ENCODE assay signal across 1 cellular context in the genomic region with DNA sequence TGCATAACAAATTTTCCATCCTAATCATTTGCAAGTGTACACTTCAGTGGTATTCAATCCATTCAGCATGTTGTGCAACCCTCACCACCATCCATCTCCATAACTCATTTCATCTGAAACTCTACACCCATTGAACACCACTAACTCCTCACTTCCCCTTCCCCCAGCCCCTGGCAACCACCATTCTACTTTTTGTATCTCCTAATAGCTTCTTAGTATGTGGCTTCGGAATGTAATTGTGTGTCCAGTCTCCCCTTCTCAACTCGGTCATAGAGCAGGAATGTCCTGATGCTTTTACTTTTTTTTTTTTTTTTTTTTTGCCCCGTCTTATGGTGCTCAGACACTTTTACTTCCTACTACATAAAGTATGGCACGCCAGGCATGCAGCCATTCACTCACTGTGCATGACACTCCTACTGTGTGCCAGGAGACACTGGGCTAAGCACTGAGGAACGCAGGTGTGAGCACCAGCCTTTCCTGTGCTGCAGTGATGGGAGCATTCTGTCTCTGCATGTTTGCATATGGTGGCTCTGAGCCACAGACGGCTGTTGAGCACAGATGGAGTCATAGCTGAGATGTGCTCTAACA.
TF ChIP-seq lines count a peak whose summit lies in the region.

No MANE protein-coding gene starts in this region.

TF ChIP-seq in IMR-90, 13 proteins besides CTCF, POLR2A, EP300 and RAD21:
- TF ChIP-seq MAZ (IDR thresholded peaks at IDR 0.05; ENCODE audit: borderline replicate concordance, low read depth, low read length) (0 out of 2 replicates have a peak, but pooled peaks have one; percentile 16), CEBPB (IDR thresholded peaks at IDR 0.05; ENCODE audit: low read depth, low read length) (peak; percentile 94), FOS (IDR thresholded peaks at IDR 0.05; ENCODE audit: low read depth, low read length) (0 out of 2 replicates have a peak, but pooled peaks have one; percentile 27)
- TF ChIP-seq, protein P1, sequence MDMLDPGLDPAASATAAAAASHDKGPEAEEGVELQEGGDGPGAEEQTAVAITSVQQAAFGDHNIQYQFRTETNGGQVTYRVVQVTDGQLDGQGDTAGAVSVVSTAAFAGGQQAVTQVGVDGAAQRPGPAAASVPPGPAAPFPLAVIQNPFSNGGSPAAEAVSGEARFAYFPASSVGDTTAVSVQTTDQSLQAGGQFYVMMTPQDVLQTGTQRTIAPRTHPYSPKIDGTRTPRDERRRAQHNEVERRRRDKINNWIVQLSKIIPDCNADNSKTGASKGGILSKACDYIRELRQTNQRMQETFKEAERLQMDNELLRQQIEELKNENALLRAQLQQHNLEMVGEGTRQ (IDR thresholded peaks at IDR 0.05; ENCODE audit: low read depth, low read length), result no peak
